9 cellular contexts compared by ENCODE assay signal in the genomic region with DNA sequence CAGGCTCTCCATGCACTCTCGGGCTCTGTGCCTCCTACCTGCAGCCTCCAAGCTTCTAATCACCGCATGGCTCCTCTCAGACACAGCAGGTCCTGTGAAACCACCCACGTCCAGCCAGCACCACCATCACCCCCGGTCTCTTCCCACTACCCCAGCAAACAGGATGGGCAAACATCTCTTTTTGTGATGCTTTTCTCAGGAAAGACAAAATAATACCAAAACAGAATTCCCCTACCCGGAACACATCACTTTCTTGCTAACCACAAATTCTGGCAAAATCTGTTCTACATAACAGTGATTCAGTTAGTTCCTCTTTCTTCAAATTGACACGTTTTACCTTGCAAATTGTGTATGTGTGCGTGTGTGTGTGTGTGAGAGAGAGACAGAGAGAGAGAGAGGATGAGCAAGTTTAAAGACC. TPM values are rescaled to one million over a fixed set of nuclear protein-coding genes. Genes with fewer than 3 reads are reported as not detected.
DNase-seq lines count a peak whose midpoint lies in the region; ATAC-seq and TF ChIP-seq lines count a peak whose summit lies in the region.
"Had no signal": no experiment of that assay in that cellular context is flagged by ENCODE, and none has a peak within 500 bp of the region (broad histone marks: within the 10 kb centered on the region; RNA-seq: fewer than 3 reads in every experiment).

No MANE protein-coding gene starts in this region.

- H3K4me2 ChIP-seq in mammary epithelial cell (ENCODE audit: insufficient read depth, low read depth, low read length), result no peak overlapping the region

- no peak for TF ChIP-seq POLR2A in Peyer's patch (IDR thresholded peaks at IDR 0.05)

- peak overlapping the region in 1 of 4 donors; percentile 62 for H3K27ac ChIP-seq in Peyer's patch
- H3K27ac ChIP-seq in mammary epithelial cell (ENCODE audit: insufficient read depth, low read depth, low read length), result no peak overlapping the region

- 90% methylated on average over 7 of the region's 7 CpGs for WGBS in mammary epithelial cell (ENCODE audit: low coverage, missing lambda C conversion rate)

- intact Hi-C loops in mammary epithelial cell (cut with micrococcal nuclease), result no loop called here

- peak; percentile 14 for DNase-seq in D341Med (ENCODE audit: low spot score)
- peak in 2 of 3 donors; percentile 39 to 48 for DNase-seq in Peyer's patch
- no peak for DNase-seq in activated naive CD4-positive, alpha-beta T cell treated with anti-CD3 and anti-CD28 coated beads, Interleukin-2, amount 50 U/mL, for 16 hours
- no peak for DNase-seq in mammary epithelial cell
- no peak for DNase-seq in midbrain (lab: John Stamatoyannopoulos, UW)
- DNase-seq in glomerular visceral epithelial cell (ENCODE audit: extremely low spot score), result no peak
- DNase-seq: CD4-positive, alpha-beta T cell had no signal

- peak; percentile 40 for ATAC-seq in GM19025 (IDR thresholded peaks at IDR 0.05; ENCODE audit: low read depth, unreplicated experiment)
- peak; percentile 59 for ATAC-seq in HG02973 (IDR thresholded peaks at IDR 0.05; ENCODE audit: unreplicated experiment)

- dilution Hi-C loops in mammary epithelial cell (cut with HindIII; ENCODE audit: low sequenced_read_pairs), result no loop called here

- H3K36me3 ChIP-seq in Peyer's patch, result no peaks in the 10 kb centered on the region
- no peaks in the 10 kb centered on the region for H3K36me3 ChIP-seq in mammary epithelial cell (ENCODE audit: insufficient read depth, low read length)

- H3K4me3 ChIP-seq in Peyer's patch (peak overlapping the region in 1 of 4 donors; percentile 14), mammary epithelial cell (replicated peaks in 1 of 3; ENCODE audit: insufficient read depth in 1 of 3, low read depth in 2 of 3, low read length in 3 of 3) (no peak overlapping the region)

- no peak overlapping the region for H3K9ac ChIP-seq in mammary epithelial cell (ENCODE audit: insufficient read depth, low read length)

- H3K9me3 ChIP-seq in Peyer's patch (no peaks in the 10 kb centered on the region), mammary epithelial cell (replicated peaks; ENCODE audit: insufficient read depth, low read length) (no peaks in the 10 kb centered on the region)

- no peak overlapping the region for H2AFZ ChIP-seq in mammary epithelial cell (ENCODE audit: low read depth, low read length)

- H3K27me3 ChIP-seq in Peyer's patch (no peaks in the 10 kb centered on the region), mammary epithelial cell (ENCODE audit: insufficient read depth, low read length) (no peaks in the 10 kb centered on the region)

- CTCF ChIA-PET in mammary epithelial cell (lab: Charles Lee; ENCODE audit: low non-redundant PET), result no interaction called here

- BruUV-seq in mammary epithelial cell (replicated peaks; lab: Mats Ljungman, UMichigan), result no TSS peak

- H3K79me2 ChIP-seq in mammary epithelial cell (ENCODE audit: insufficient read depth, low read length), result peaks cover 29% of the 10 kb centered on the region

- H4K20me1 ChIP-seq in mammary epithelial cell (ENCODE audit: insufficient read depth, low read length), result no peaks in the 10 kb centered on the region

- peaks cover 0 to 5% (median 0%) of the 10 kb centered on the region in 4 donors for H3K4me1 ChIP-seq in Peyer's patch
- H3K4me1 ChIP-seq in mammary epithelial cell (ENCODE audit: insufficient read depth, low read length), result no peaks in the 10 kb centered on the region

- in situ Hi-C loops in mammary epithelial cell (cut with MboI; ENCODE audit: low sequenced_read_pairs in 2 of 2), result no loop called here

- TF ChIP-seq CTCF in Peyer's patch (IDR thresholded peaks at IDR 0.05), result no peak
- TF ChIP-seq CTCF in mammary epithelial cell (conservative IDR thresholded peaks at IDR 0.05 in 1 of 2, IDR thresholded peaks at IDR 0.05 in 1 of 2; ENCODE audit: extremely low read depth in 1 of 2, insufficient read depth in 1 of 2, low read depth in 1 of 2, low read length in 2 of 2), result no peak

RNA-seq across cellular contexts. Expression of a gene that starts 6.5 kb away (rescaled TPM):
- total RNA-seq in Peyer's patch (10 to 100 TPM; 10.5 to 38.8 (median 19.2) TPM), mammary epithelial cell (10 to 100 TPM in 1 of 2 donors, 1 to 10 TPM in 1; 7.5 to 25.2 TPM)
- 15.9 TPM for polyA plus RNA-seq in mammary epithelial cell
- polyA minus RNA-seq in mammary epithelial cell, result 60.9 TPM

RNA-seq across cellular contexts. Expression of a gene that starts 46.9 kb away (rescaled TPM):
- total RNA-seq in Peyer's patch (100 to 1,000 TPM in 2 of 4 donors, 10 to 100 TPM in 2; 75.3 to 156 (median 97.4) TPM), mammary epithelial cell (100 to 1,000 TPM; 154 to 213 TPM)
- polyA plus RNA-seq in mammary epithelial cell, result 119 TPM
- polyA minus RNA-seq in mammary epithelial cell, result 344 TPM

Comparison
In these comparisons a context has a peak if more than half of its experiments do, and no peak if none do; other contexts are left out.
1. DNase-seq: peak in D341Med (single experiment) and Peyer's patch (2 of 3); none in activated naive CD4-positive, alpha-beta T cell treated with anti-CD3 and anti-CD28 coated beads, Interleukin-2, amount 50 U/mL, for 16 hours (single experiment), mammary epithelial cell (single experiment), midbrain (single experiment) and glomerular visceral epithelial cell (single experiment).